ENCODE assay signal across 1 cellular context in genomic region chr3:126987596-126987995, GRCh38.
TF ChIP-seq lines count a peak whose summit lies in the region.

No MANE protein-coding gene starts in this region.

TF ChIP-seq in HepG2, 621 proteins besides CTCF, POLR2A, EP300 and RAD21:
- TF ChIP-seq ARID4A (CRISPR knock-in tag; IDR thresholded peaks at IDR 0.05; ENCODE audit: borderline replicate concordance) (no peak), AGO2 (optimal IDR thresholded peaks at IDR 0.05; ENCODE audit: low read depth, low read length) (peak; percentile 26), ZNF547 (CRISPR knock-in tag; IDR thresholded peaks at IDR 0.05) (no peak), ZNF124 (CRISPR knock-in tag; IDR thresholded peaks at IDR 0.05) (no peak), JARID2 (CRISPR knock-in tag; IDR thresholded peaks at IDR 0.05; ENCODE audit: insufficient replicate concordance) (no peak)
